Comparison of ENCODE assay signal across 9 cellular contexts in the genomic region with DNA sequence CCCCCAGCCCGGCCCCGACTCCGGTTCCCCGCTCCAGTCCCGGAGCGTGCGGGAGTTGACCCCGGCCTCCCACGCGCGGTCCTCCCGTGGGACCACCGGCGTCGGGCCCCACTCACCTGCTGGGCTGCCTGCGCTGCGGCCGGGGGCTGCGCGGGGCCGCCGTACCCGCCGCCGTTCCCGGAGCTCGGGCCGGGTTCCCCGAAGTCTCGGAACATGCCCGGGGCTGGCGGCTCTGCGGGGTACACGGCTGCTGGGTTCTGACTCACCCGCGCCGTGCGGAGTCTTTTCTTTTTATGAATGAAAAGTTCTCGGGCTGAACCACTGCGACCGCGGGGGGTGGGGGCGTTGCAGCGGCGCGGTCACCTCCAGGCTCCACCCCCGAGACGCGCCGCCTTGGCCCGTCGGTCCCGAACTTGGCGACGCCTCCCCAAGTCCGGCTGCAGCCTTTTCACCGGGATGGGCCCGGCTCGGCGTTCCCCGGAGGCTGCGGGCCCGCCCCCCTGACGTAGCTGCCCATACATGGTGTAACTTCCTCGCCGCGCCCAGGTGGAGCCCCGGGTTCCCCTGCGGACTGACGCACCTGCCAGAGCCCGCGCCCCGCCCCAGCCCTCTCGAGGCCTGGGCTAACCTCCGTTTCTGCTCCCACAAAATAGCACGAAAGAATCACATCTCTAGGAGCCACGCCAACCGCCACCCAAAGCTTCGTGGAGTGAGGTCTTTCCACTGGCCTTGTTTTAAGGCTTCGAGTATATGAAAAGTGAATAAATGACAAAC. TPM values are rescaled to one million over a fixed set of nuclear protein-coding genes. Genes with fewer than 3 reads are reported as not detected.
DNase-seq lines count a peak whose midpoint lies in the region; ATAC-seq and TF ChIP-seq lines count a peak whose summit lies in the region.
"Had no signal": no experiment of that assay in that cellular context is flagged by ENCODE, and none has a peak within 500 bp of the region (broad histone marks: within the 10 kb centered on the region; RNA-seq: fewer than 3 reads in every experiment).

A gene (minus strand): TSS at position 264 of the 774 bp plus-strand sequence. CDS start 49 bp downstream, at position 215.

- peak within 1 kb of the TSS; percentile 59 for H2AFZ ChIP-seq in neuron (ENCODE audit: low read depth, low read length)

- TF ChIP-seq CTCF in fibroblast of villous mesenchyme (IDR thresholded peaks at IDR 0.05; ENCODE audit: insufficient read depth, low read depth, low read length), result no peak
- TF ChIP-seq CTCF in stomach (IDR thresholded peaks at IDR 0.05), result no peak

- H3K4me1 ChIP-seq in neuron (ENCODE audit: insufficient read depth, low read length), result peaks cover 13% of the 10 kb centered on the region
- H3K4me1 ChIP-seq in stomach, result peaks cover 11 to 46% (median 19%) of the 10 kb centered on the region in 4 donors

- H3K27ac ChIP-seq in stomach, result peak within 1 kb of the TSS; percentile 40 to 86 (median 83)

- H3K27me3 ChIP-seq in neuron (ENCODE audit: insufficient read depth, low read length) (peaks cover 21% of the 10 kb centered on the region), stomach (peaks cover 0 to 11% (median 10%) of the 10 kb centered on the region in 3 donors)

- no peaks in the 10 kb centered on the region for H3K9me3 ChIP-seq in neuron (ENCODE audit: low read length)
- no peaks in the 10 kb centered on the region for H3K9me3 ChIP-seq in stomach

- intact Hi-C loops in stomach (cut with DNase I; ENCODE audit: low total_unique reads), result no loop called here

- peak in 1 of 4 donors; percentile 35 for TF ChIP-seq POLR2A in stomach (IDR thresholded peaks at IDR 0.05)

- ATAC-seq in GM19452 (IDR thresholded peaks at IDR 0.05; ENCODE audit: unreplicated experiment) (peak; percentile 76), HG03571 (IDR thresholded peaks at IDR 0.05; ENCODE audit: unreplicated experiment) (peak; percentile 75)

- no peak for TF ChIP-seq EP300 in stomach (IDR thresholded peaks at IDR 0.05)

- H3K36me3 ChIP-seq in neuron (ENCODE audit: insufficient read depth, low read length) (no peaks in the 10 kb centered on the region), stomach (peaks cover 0 to 7% (median 0%) of the 10 kb centered on the region in 4 donors)

- 1 to 3% (median 1%) methylated on average over 37 to 80 of the region's 80 CpGs for WGBS in stomach, 5 donors

- H3K4me3 ChIP-seq in fibroblast of villous mesenchyme (ENCODE audit: low read depth, low read length), result peak within 1 kb of the TSS; percentile 84
- peak within 1 kb of the TSS; percentile 37 for H3K4me3 ChIP-seq in neuron (ENCODE audit: low read length)
- H3K4me3 ChIP-seq in stomach, result peak within 1 kb of the TSS; percentile 57 to 66 (median 62)

- DNase-seq in COLO668 (lab: John Stamatoyannopoulos, UW; ENCODE audit: unreplicated experiment), result peak; percentile 93
- DNase-seq in RPMI7951 (ENCODE audit: low read depth), result peak; percentile 98
- peak; percentile 98 for DNase-seq in activated effector memory CD4-positive, alpha-beta T cell treated with anti-CD3 and anti-CD28 coated beads, Interleukin-2, amount 50 U/mL, for 16 hours
- peak; percentile 96 for DNase-seq in fibroblast of villous mesenchyme (ENCODE audit: low read depth)
- DNase-seq in stomach, result peak; percentile 96

RNA-seq across cellular contexts. Expression of the gene that starts here (rescaled TPM):
- 158 and 232 TPM in 2 replicates for total RNA-seq in RPMI7951 (2014; rRNA removed; shearing (Covaris generic))
- total RNA-seq in fibroblast of villous mesenchyme (18.0 and 41.0 TPM in 2 replicates), stomach (10 to 100 TPM in 1 of 5 donors, 1 to 10 TPM in 2, not detected in 2; 1.7 to 43.3 (median 1.9) TPM)
- 10 to 100 TPM in 2 of 3 donors, 1 to 10 TPM in 1; 7.0 to 14.7 (median 14.1) TPM for polyA plus RNA-seq in stomach
- total RNA-seq: temporal lobe had no signal

Comparison
In these comparisons a context has a peak if more than half of its experiments do, and no peak if none do; other contexts are left out.
1. Peak in every context shown above with its lines: DNase-seq, ATAC-seq, H3K4me3 ChIP-seq and H3K27ac ChIP-seq.